ENCODE assay signal across 22 cellular contexts in the genomic region with DNA sequence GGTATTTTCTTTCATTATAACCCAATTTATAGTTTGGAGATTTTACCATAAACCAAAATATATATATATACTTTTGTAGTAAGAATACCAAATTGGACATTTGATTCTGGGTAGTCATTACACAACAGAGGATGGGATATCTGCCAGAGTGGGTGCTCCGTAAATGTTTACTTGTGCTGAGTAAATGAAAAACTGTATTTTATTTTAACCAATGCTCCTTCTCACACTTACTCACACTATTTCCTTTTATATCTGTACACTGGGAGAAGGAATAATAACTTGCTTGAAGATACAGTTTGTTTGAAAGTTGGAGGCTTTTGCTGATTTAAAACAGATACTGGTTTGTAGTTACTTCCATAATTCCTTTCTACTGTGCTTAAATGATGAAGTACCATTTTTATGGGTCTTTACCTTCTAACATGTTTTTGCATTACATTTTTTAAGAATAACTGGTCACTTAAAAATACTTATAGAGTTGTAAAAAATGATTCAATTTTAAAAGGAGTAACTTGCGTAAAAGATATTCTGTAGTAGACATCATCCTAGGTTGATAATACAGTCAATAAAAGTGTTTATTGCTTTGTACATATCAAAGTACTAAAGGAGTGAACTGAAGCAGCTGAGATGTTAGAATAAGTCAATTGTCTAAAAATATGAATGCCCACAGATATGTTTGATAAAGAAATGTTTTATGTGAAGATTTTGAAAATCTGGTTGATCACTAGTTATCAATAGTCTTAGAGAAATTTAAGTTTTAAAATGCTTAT.
DNase-seq lines count a peak whose midpoint lies in the region; ATAC-seq and FAIRE-seq lines count a peak whose summit lies in the region.
"Had no signal": no experiment of that assay in that cellular context is flagged by ENCODE, and none has a peak within 500 bp of the region (broad histone marks: within the 10 kb centered on the region; RNA-seq: fewer than 3 reads in every experiment).

No MANE protein-coding gene starts in this region.

- H3K4me1 ChIP-seq in endocrine pancreas (ENCODE audit: control insufficient read depth, insufficient read depth, low read length) (peaks cover 3% of the 10 kb centered on the region), small intestine (ENCODE audit: control insufficient read depth in 2 of 2, insufficient read depth in 1 of 2, low read depth in 1 of 2, low read length in 1 of 2) (no peaks in the 10 kb centered on the region)
- H3K4me1 ChIP-seq: Caco-2 had no signal

- H3K27me3 ChIP-seq in endocrine pancreas (ENCODE audit: control insufficient read depth, insufficient read depth, low read length) (no peaks in the 10 kb centered on the region), small intestine (ENCODE audit: control insufficient read depth in 2 of 2, insufficient read depth in 2 of 2, low read length in 2 of 2) (no peaks in the 10 kb centered on the region)
- H3K27me3 ChIP-seq: heart left ventricle, Peyer's patch had no signal

- H3K4me3 ChIP-seq in endocrine pancreas (ENCODE audit: control insufficient read depth, insufficient read depth, low read length) (peak overlapping the region; percentile 22), small intestine (ENCODE audit: low read depth in 1 of 2, low read length in 2 of 2) (no peak overlapping the region)
- H3K4me3 ChIP-seq: heart left ventricle, Peyer's patch, skin epidermis had no signal

- H3K9ac ChIP-seq in endocrine pancreas (ENCODE audit: control insufficient read depth, insufficient read depth, low read length): no peak overlapping the region

- H3K9me3 ChIP-seq in endocrine pancreas (ENCODE audit: control insufficient read depth, low read length): no peaks in the 10 kb centered on the region
- H3K9me3 ChIP-seq in small intestine (ENCODE audit: control insufficient read depth, low read depth): no peaks in the 10 kb centered on the region
- H3K9me3 ChIP-seq: Caco-2, Peyer's patch had no signal

- 26 to 59% (median 54%) methylated on average over 2 of the region's 2 CpGs for WGBS in small intestine, 3 donors

- no peak overlapping the region for H3K27ac ChIP-seq in small intestine (ENCODE audit: low read depth in 1 of 2, low read length in 1 of 2)
- H3K27ac ChIP-seq: heart left ventricle, Peyer's patch, skin epidermis had no signal

- ATAC-seq in left lobe of liver: peak; percentile 76
- ATAC-seq: activated T-helper 17 cell treated with anti-CD3 and anti-CD28 coated beads, Interleukin-2, amount 50 U/mL, for 72 hours; heart left ventricle; left ventricle myocardium superior had no signal

- peak; percentile 27 for DNase-seq in NCI-H1092 treated with DMSO at 0.1 percent for 48 hours (lab: John Stamatoyannopoulos, UW)
- peak; percentile 56 for DNase-seq in left lobe of liver (ENCODE audit: low spot score)
- DNase-seq in small intestine: peak; percentile 14
- no peak for DNase-seq in NCI-H82 treated with DMSO at 0.1 percent for 48 hours (lab: John Stamatoyannopoulos, UW; ENCODE audit: unreplicated experiment)
- no peak for DNase-seq in NCI-H1417 (lab: John Stamatoyannopoulos, UW)
- DNase-seq in COR-L47 (lab: John Stamatoyannopoulos, UW): no peak
- DNase-seq: activated CD4-positive, alpha-beta T cell treated with anti-CD3 and anti-CD28 coated beads, Interleukin-2, amount 50 U/mL, for 1 hour; activated naive CD8-positive, alpha-beta T cell treated with anti-CD3 and anti-CD28 coated beads, Interleukin-2, amount 10 ng/mL, durations not matched to agents 7 days and 5 days; Caco-2; endodermal cell; heart left ventricle; left ventricle myocardium superior; NCI-H2081 treated with DMSO at 0.1 percent for 48 hours; NCI-H446 treated with DMSO at 0.1 percent for 48 hours; NK-92 treated with Interleukin-12 subunit alpha and Interleukin-12 subunit beta, amount 100 ng/mL, for 24 hours; Peyer's patch; stimulated activated CD4-positive, alpha-beta T cell treated with anti-CD3 and anti-CD28 coated beads, Interleukin-4, amount 100 ng/mL, for 1 hour; stimulated activated naive CD4-positive, alpha-beta T cell had no signal

- FAIRE-seq in small intestine (lab: Jason Lieb, UNC): peak; percentile 68
- FAIRE-seq: H1 had no signal

- H3K36me3 ChIP-seq in endocrine pancreas (ENCODE audit: control insufficient read depth, insufficient read depth, low read length) (no peaks in the 10 kb centered on the region), small intestine (ENCODE audit: control insufficient read depth in 2 of 2, insufficient read depth in 2 of 2, low read length in 2 of 2) (no peaks in the 10 kb centered on the region)

Comparison
In these comparisons a context has a peak if more than half of its experiments do, and no peak if none do; other contexts are left out.
1. DNase-seq: peak in NCI-H1092 treated with DMSO at 0.1 percent for 48 hours (single experiment), left lobe of liver (single experiment) and small intestine (single experiment); none in NCI-H82 treated with DMSO at 0.1 percent for 48 hours (single experiment), NCI-H1417 (0 of 3) and COR-L47 (single experiment).